In genomic region chr20:57375652-57376230, GRCh38 we compare ENCODE assay signal across 14 cellular contexts. TPM values are rescaled to one million over a fixed set of nuclear protein-coding genes. Genes with fewer than 3 reads are reported as not detected.
DNase-seq lines count a peak whose midpoint lies in the region; ATAC-seq and TF ChIP-seq lines count a peak whose summit lies in the region.
"Had no signal": no experiment of that assay in that cellular context is flagged by ENCODE, and none has a peak within 500 bp of the region (broad histone marks: within the 10 kb centered on the region; RNA-seq: fewer than 3 reads in every experiment).

No MANE protein-coding gene starts in this region.

- H3K4me1 Mint-ChIP-seq in activated naive CD4-positive, alpha-beta T cell treated with anti-CD3 and anti-CD28 coated beads, Interleukin-2, amount 50 U/mL, for 24 hours, result peaks cover 26% of the 10 kb centered on the region
- H3K4me1 Mint-ChIP-seq in chondrocyte (ENCODE audit: low read depth), result no peaks in the 10 kb centered on the region

- peaks cover 13% of the 10 kb centered on the region for H3K36me3 Mint-ChIP-seq in activated naive CD4-positive, alpha-beta T cell treated with anti-CD3 and anti-CD28 coated beads, Interleukin-2, amount 50 U/mL, for 24 hours
- peaks cover 34% of the 10 kb centered on the region for H3K36me3 Mint-ChIP-seq in chondrocyte (ENCODE audit: low read depth)

- ATAC-seq in lower lobe of right lung (peak; percentile 6 to 38), thoracic aorta (ENCODE audit: insufficient number of reproducible peaks, low FRiP score, low read depth) (no peak), GM19351 (IDR thresholded peaks at IDR 0.05; ENCODE audit: unreplicated experiment) (no peak)
- ATAC-seq: activated T-cell treated with anti-CD3 and anti-CD28 coated beads, Interleukin-2, amount 50 U/mL, for 4 hours had no signal

- peak overlapping the region; percentile 1 for H3K4me3 Mint-ChIP-seq in activated naive CD4-positive, alpha-beta T cell treated with anti-CD3 and anti-CD28 coated beads, Interleukin-2, amount 50 U/mL, for 24 hours
- no peak overlapping the region for H3K4me3 Mint-ChIP-seq in chondrocyte (ENCODE audit: unreplicated experiment)
- H3K4me3 Mint-ChIP-seq: activated T-cell treated with anti-CD3 and anti-CD28 coated beads, Interleukin-2, amount 50 U/mL, for 4 hours had no signal

- intact Hi-C loops in lower lobe of right lung (cut with DNase I), result no loop called here

- peaks cover 3% of the 10 kb centered on the region; the same call in 1 of the 2 replicates for H4K20me1 ChIP-seq in MM.1S (ENCODE audit: insufficient read depth, low read length)

- H3K27ac ChIP-seq in lower lobe of right lung (peak overlapping the region; percentile 64), thoracic aorta (no peak overlapping the region), MM.1S (ENCODE audit: low read length) (no peak overlapping the region)
- H3K27ac ChIP-seq: PC-9 had no signal

- no peak for DNase-seq in activated naive CD4-positive, alpha-beta T cell (lab: John Stamatoyannopoulos, UW)
- peak; percentile 56 for DNase-seq in chondrocyte (ENCODE audit: low spot score)
- no peak for DNase-seq in lower lobe of right lung
- DNase-seq in thoracic aorta (ENCODE audit: low spot score), result no peak
- DNase-seq in MM.1S, result no peak
- no peak for DNase-seq in NCI-H524 (lab: John Stamatoyannopoulos, UW)
- DNase-seq: activated T-cell treated with anti-CD3 and anti-CD28 coated beads, Interleukin-2, amount 50 U/mL, for 4 hours; foreskin melanocyte; PC-9; stimulated activated CD4-positive, alpha-beta T cell treated with anti-CD3 and anti-CD28 coated beads, Interleukin-15, amount 100 ng/mL, for 24 hours had no signal

- H3K4me3 ChIP-seq in lower lobe of right lung, result peak overlapping the region; percentile 27
- H3K4me3 ChIP-seq in thoracic aorta, result peak overlapping the region; percentile 11
- H3K4me3 ChIP-seq in MM.1S (ENCODE audit: low read length), result no peak overlapping the region
- H3K4me3 ChIP-seq: PC-9 had no signal

- no peak overlapping the region for H2AFZ ChIP-seq in MM.1S (ENCODE audit: low read length)
- H2AFZ ChIP-seq: PC-9 had no signal

- no peak overlapping the region for H3K4me2 ChIP-seq in MM.1S (ENCODE audit: low read depth, low read length)
- H3K4me2 ChIP-seq: PC-9 had no signal

- H3K9ac ChIP-seq in MM.1S (ENCODE audit: low read length), result no peak overlapping the region

- peaks cover 13% of the 10 kb centered on the region; the same call in 1 of the 2 replicates for H3F3A ChIP-seq in MM.1S (ENCODE audit: insufficient read depth, low read length)

- H3K27me3 Mint-ChIP-seq in activated naive CD4-positive, alpha-beta T cell treated with anti-CD3 and anti-CD28 coated beads, Interleukin-2, amount 50 U/mL, for 24 hours, result no peaks in the 10 kb centered on the region
- H3K27me3 Mint-ChIP-seq in chondrocyte (ENCODE audit: low read depth), result no peaks in the 10 kb centered on the region
- H3K27me3 Mint-ChIP-seq: progenitor cell of endocrine pancreas had no signal

- H3K36me3 ChIP-seq in lower lobe of right lung (peaks cover 8% of the 10 kb centered on the region), thoracic aorta (peaks cover 44% of the 10 kb centered on the region), MM.1S (replicated peaks; ENCODE audit: insufficient read depth, low read length) (peaks cover 9% of the 10 kb centered on the region; the same call in 1 of the 2 replicates)

- H3K9me3 ChIP-seq in lower lobe of right lung (no peaks in the 10 kb centered on the region), thoracic aorta (no peaks in the 10 kb centered on the region), MM.1S (replicated peaks; ENCODE audit: insufficient read depth, low read length) (no peaks in the 10 kb centered on the region)

- no peaks in the 10 kb centered on the region for H3K9me3 Mint-ChIP-seq in activated naive CD4-positive, alpha-beta T cell treated with anti-CD3 and anti-CD28 coated beads, Interleukin-2, amount 50 U/mL, for 24 hours
- no peaks in the 10 kb centered on the region for H3K9me3 Mint-ChIP-seq in chondrocyte (ENCODE audit: low read depth)
- H3K9me3 Mint-ChIP-seq: activated T-cell treated with anti-CD3 and anti-CD28 coated beads, Interleukin-2, amount 50 U/mL, for 4 hours had no signal

- H3K27me3 ChIP-seq in lower lobe of right lung (ENCODE audit: low read depth), result no peaks in the 10 kb centered on the region
- no peaks in the 10 kb centered on the region for H3K27me3 ChIP-seq in thoracic aorta (replicated peaks; ENCODE audit: insufficient read depth)
- H3K27me3 ChIP-seq in MM.1S (replicated peaks; ENCODE audit: insufficient read depth, low read length), result no peaks in the 10 kb centered on the region

- no peaks in the 10 kb centered on the region for H3K9me2 ChIP-seq in MM.1S (replicated peaks; ENCODE audit: insufficient read depth, low read length)

- peaks cover 52% of the 10 kb centered on the region for H3K79me2 ChIP-seq in MM.1S (ENCODE audit: low read length)

- peak overlapping the region; percentile 66 for H3K27ac Mint-ChIP-seq in activated naive CD4-positive, alpha-beta T cell treated with anti-CD3 and anti-CD28 coated beads, Interleukin-2, amount 50 U/mL, for 24 hours
- H3K27ac Mint-ChIP-seq in chondrocyte (ENCODE audit: unreplicated experiment), result peak overlapping the region; percentile 45
- H3K27ac Mint-ChIP-seq: progenitor cell of endocrine pancreas had no signal

- H3K4me1 ChIP-seq in lower lobe of right lung, result peaks cover 7% of the 10 kb centered on the region
- no peaks in the 10 kb centered on the region for H3K4me1 ChIP-seq in thoracic aorta (ENCODE audit: control insufficient read depth in 1 of 2, low read depth in 2 of 2)
- no peaks in the 10 kb centered on the region for H3K4me1 ChIP-seq in MM.1S (ENCODE audit: low read length)

- TF ChIP-seq CTCF in chondrocyte (IDR thresholded peaks at IDR 0.05), result no peak
- TF ChIP-seq CTCF in lower lobe of right lung (IDR thresholded peaks at IDR 0.05), result no peak
- no peak for TF ChIP-seq CTCF in thoracic aorta (IDR thresholded peaks at IDR 0.05)
- no peak for TF ChIP-seq CTCF in MM.1S (IDR thresholded peaks at IDR 0.05; ENCODE audit: low read length)

RNA-seq across cellular contexts. Expression of gene RBM38, which starts 15.5 kb away (rescaled TPM):
- 10.8 to 12.0 TPM (median 11.2 TPM) in 3 replicates for total RNA-seq in chondrocyte
- 15.5 TPM for total RNA-seq in lower lobe of right lung
- total RNA-seq in thoracic aorta, result 10 to 100 TPM in 1 of 2 donors, 1 to 10 TPM in 1; 9.6 to 24.8 TPM

RNA-seq across cellular contexts. Expression of gene RAE1, which starts 24.7 kb away (rescaled TPM):
- 17.6 to 22.3 TPM (median 19.0 TPM) in 3 replicates for total RNA-seq in chondrocyte
- 20.6 TPM for total RNA-seq in lower lobe of right lung
- 10 to 100 TPM; 15.0 to 20.4 TPM for total RNA-seq in thoracic aorta

RNA-seq across cellular contexts. Expression of gene SPO11, which starts 46.1 kb away (rescaled TPM):
- total RNA-seq in chondrocyte (not detected in 3 replicates), lower lobe of right lung (not detected), thoracic aorta (not detected)
- total RNA-seq: activated T-cell treated with anti-CD3 and anti-CD28 coated beads, Interleukin-2, amount 50 U/mL, for 4 hours; NCI-H460; PC-9; progenitor cell of endocrine pancreas had no signal

Comparison
In these comparisons a context has a peak if more than half of its experiments do, and no peak if none do; other contexts are left out.
1. ATAC-seq: peak in lower lobe of right lung (2 of 2); none in thoracic aorta (single experiment) and GM19351 (single experiment).